Comparison of ENCODE assay signal across 8 cellular contexts in genomic region chr19:14006766-14007562, GRCh38. TPM values are rescaled to one million over a fixed set of nuclear protein-coding genes. Genes with fewer than 3 reads are reported as not detected.
DNase-seq lines count a peak whose midpoint lies in the region; ATAC-seq and TF ChIP-seq lines count a peak whose summit lies in the region.

No MANE protein-coding gene starts in this region.

- H3K4me1 Mint-ChIP-seq in endothelial cell (ENCODE audit: unreplicated experiment) = peaks cover 8% of the 10 kb centered on the region
- peaks cover 32 to 40% of the 10 kb centered on the region in 2 donors for H3K4me1 Mint-ChIP-seq in natural killer cell

- ATAC-seq in GM18867 (IDR thresholded peaks at IDR 0.05; ENCODE audit: unreplicated experiment) = peak; percentile 33
- peak; percentile 32 for ATAC-seq in HG03045 (IDR thresholded peaks at IDR 0.05; ENCODE audit: unreplicated experiment)
- peak; percentile 16 to 25 (median 18) for ATAC-seq in natural killer cell

- H3K27ac Mint-ChIP-seq in endothelial cell (ENCODE audit: unreplicated experiment) (peak overlapping the region; percentile 100), natural killer cell (peak overlapping the region; percentile 99)

- H3K36me3 Mint-ChIP-seq in endothelial cell (ENCODE audit: low read depth, unreplicated experiment) = peaks cover 4% of the 10 kb centered on the region
- no peaks in the 10 kb centered on the region for H3K36me3 Mint-ChIP-seq in natural killer cell

- H3K36me3 ChIP-seq in BLaER1 treated with 17β-estradiol and CSF1 and Interleukin-3, amounts not matched to agents 10 nM and 100 nM = no peaks in the 10 kb centered on the region
- no peaks in the 10 kb centered on the region for H3K36me3 ChIP-seq in SJCRH30

- no peaks in the 10 kb centered on the region for H3K9me3 ChIP-seq in BLaER1 treated with 17β-estradiol and CSF1 and Interleukin-3, amounts not matched to agents 10 nM and 100 nM (replicated peaks in 1 of 11)
- no peaks in the 10 kb centered on the region for H3K9me3 ChIP-seq in SJCRH30 (replicated peaks)

- H3K4me3 Mint-ChIP-seq in endothelial cell (ENCODE audit: unreplicated experiment) = peak overlapping the region; percentile 95
- H3K4me3 Mint-ChIP-seq in natural killer cell = peak overlapping the region; percentile 95

- peaks cover 28 to 50% (median 46%) of the 10 kb centered on the region in 10 experiments for H3K4me1 ChIP-seq in BLaER1 treated with 17β-estradiol and CSF1 and Interleukin-3, amounts not matched to agents 10 nM and 100 nM
- H3K4me1 ChIP-seq in SJCRH30 = no peaks in the 10 kb centered on the region

- no peak for TF ChIP-seq CTCF in endothelial cell (IDR thresholded peaks at IDR 0.05; ENCODE audit: unreplicated experiment)
- TF ChIP-seq CTCF in natural killer cell (IDR thresholded peaks at IDR 0.05) = no peak

- peak overlapping the region; percentile 80 to 97 (median 89) for H3K4me2 ChIP-seq in BLaER1 treated with 17β-estradiol and CSF1 and Interleukin-3, amounts not matched to agents 10 nM and 100 nM

- H3K9me3 Mint-ChIP-seq in endothelial cell (ENCODE audit: unreplicated experiment) (no peaks in the 10 kb centered on the region), natural killer cell (no peaks in the 10 kb centered on the region)

- intact Hi-C loops in natural killer cell (cut with micrococcal nuclease) = loop anchor here (1.0 to 5.0 kb wide), 4 partner anchors 21 to 74 kb away; partner anchors contain the start of gene DCAF15

- DNase-seq in SJCRH30 = peak in 1 of 2 experiments; percentile 94
- DNase-seq in endothelial cell (ENCODE audit: low spot score) = peak; percentile 90
- DNase-seq in natural killer cell = no peak
- DNase-seq in NCI-H345 treated with DMSO at 0.1 percent for 48 hours (lab: John Stamatoyannopoulos, UW; ENCODE audit: unreplicated experiment) = no peak
- DNase-seq in SW 1271 (lab: John Stamatoyannopoulos, UW) = no peak

- H4K20me1 ChIP-seq in BLaER1 treated with 17β-estradiol and CSF1 and Interleukin-3, amounts not matched to agents 10 nM and 100 nM = no peaks in the 10 kb centered on the region

- no peaks in the 10 kb centered on the region for H3K27me3 ChIP-seq in BLaER1 treated with 17β-estradiol and CSF1 and Interleukin-3, amounts not matched to agents 10 nM and 100 nM
- no peaks in the 10 kb centered on the region for H3K27me3 ChIP-seq in SJCRH30

- H3K27ac ChIP-seq in BLaER1 treated with 17β-estradiol and CSF1 and Interleukin-3, amounts not matched to agents 10 nM and 100 nM = peak overlapping the region; percentile 87 to 99 (median 92)
- peak overlapping the region; percentile 77 for H3K27ac ChIP-seq in SJCRH30

- H3K27me3 Mint-ChIP-seq in endothelial cell (ENCODE audit: unreplicated experiment) (peaks cover 20% of the 10 kb centered on the region), natural killer cell (ENCODE audit: low read depth in 2 of 2) (no peaks in the 10 kb centered on the region)

- peak overlapping the region; percentile 58 to 93 (median 78) for H3K4me3 ChIP-seq in BLaER1 treated with 17β-estradiol and CSF1 and Interleukin-3, amounts not matched to agents 10 nM and 100 nM
- H3K4me3 ChIP-seq in SJCRH30 = peak overlapping the region; percentile 63

- H3K9ac ChIP-seq in BLaER1 treated with 17β-estradiol and CSF1 and Interleukin-3, amounts not matched to agents 10 nM and 100 nM = peak overlapping the region; percentile 89 to 99 (median 93)

RNA-seq across cellular contexts. Expression of gene RFX1, which starts 0.8 kb away (rescaled TPM):
- total RNA-seq in SJCRH30 (2014; rRNA removed; shearing (Covaris generic)) = 3.9 and 4.4 TPM in 2 replicates
- total RNA-seq in endothelial cell (ENCODE audit: unreplicated experiment) (16.2 TPM), natural killer cell (10 to 100 TPM; 26.0 to 31.8 (median 30.5) TPM)

RNA-seq across cellular contexts. Expression of gene RLN3, which starts 21.0 kb away (rescaled TPM):
- not detected in 2 replicates for total RNA-seq in SJCRH30 (2014; rRNA removed; shearing (Covaris generic))
- total RNA-seq in endothelial cell (ENCODE audit: unreplicated experiment) (not detected), natural killer cell (not detected)

RNA-seq across cellular contexts. Expression of gene IL27RA, which starts 24.6 kb away (rescaled TPM):
- 1.5 TPM in 2 replicates for total RNA-seq in SJCRH30 (2014; rRNA removed; shearing (Covaris generic))
- total RNA-seq in endothelial cell (ENCODE audit: unreplicated experiment) (6.3 TPM), natural killer cell (10 to 100 TPM; 38.4 to 61.1 (median 58.0) TPM)

RNA-seq across cellular contexts. Expression of gene DCAF15, which starts 54.7 kb away (rescaled TPM):
- total RNA-seq in SJCRH30 (2014; rRNA removed; shearing (Covaris generic)) = 37.4 and 39.1 TPM in 2 replicates
- total RNA-seq in endothelial cell (ENCODE audit: unreplicated experiment) (53.0 TPM), natural killer cell (100 to 1,000 TPM; 121 to 149 (median 124) TPM)

RNA-seq across cellular contexts. Expression of gene PALM3, which starts 54.9 kb away (rescaled TPM):
- 0.99 and 1.4 TPM in 2 replicates for total RNA-seq in SJCRH30 (2014; rRNA removed; shearing (Covaris generic))
- total RNA-seq in endothelial cell (ENCODE audit: unreplicated experiment) (0.90 TPM), natural killer cell (not detected)
